Comparison of ENCODE assay signal across 8 cellular contexts in the genomic region with DNA sequence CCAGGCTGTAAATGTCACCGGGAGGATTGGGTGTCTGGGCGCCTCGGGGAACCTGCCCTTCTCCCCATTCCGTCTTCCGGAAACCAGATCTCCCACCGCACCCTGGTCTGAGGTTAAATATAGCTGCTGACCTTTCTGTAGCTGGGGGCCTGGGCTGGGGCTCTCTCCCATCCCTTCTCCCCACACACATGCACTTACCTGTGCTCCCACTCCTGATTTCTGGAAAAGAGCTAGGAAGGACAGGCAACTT. TPM values are rescaled to one million over a fixed set of nuclear protein-coding genes. Genes with fewer than 3 reads are reported as not detected.
DNase-seq lines count a peak whose midpoint lies in the region; ATAC-seq lines count a peak whose summit lies in the region.

No MANE protein-coding gene starts in this region.

- H3K4me3 Mint-ChIP-seq in activated CD4-positive, alpha-beta memory T cell treated with anti-CD3 and anti-CD28 coated beads for 36 hours: peak overlapping the region; percentile 96

- peaks cover 7% of the 10 kb centered on the region for H3K4me1 ChIP-seq in right cardiac atrium (ENCODE audit: control insufficient read depth, insufficient read depth, low read length)
- H3K4me1 ChIP-seq in skeletal muscle tissue (ENCODE audit: control insufficient read depth in 3 of 3, insufficient read depth in 3 of 3, low read length in 3 of 3): peaks cover 69 to 88% (median 76%) of the 10 kb centered on the region in 3 donors

- POLR2A ChIA-PET in activated CD4-positive, alpha-beta memory T cell treated with anti-CD3 and anti-CD28 coated beads for 36 hours (lab: Charles Lee): interaction anchor here (0.7 to 6.3 kb wide), 14 partner anchors 12 to 337 kb away, joined by 3 to 54 read pairs (median 12); partner anchors contain the start of genes CD4, CDCA3, COPS7A and IFFO1

- ATAC-seq in right cardiac atrium: no peak
- ATAC-seq in GM21528 (IDR thresholded peaks at IDR 0.05; ENCODE audit: low FRiP score, unreplicated experiment): no peak
- no peak for ATAC-seq in HG03469 (IDR thresholded peaks at IDR 0.05; ENCODE audit: unreplicated experiment)

- no peaks in the 10 kb centered on the region for H3K27me3 Mint-ChIP-seq in activated CD4-positive, alpha-beta memory T cell treated with anti-CD3 and anti-CD28 coated beads for 36 hours

- CTCF ChIA-PET in activated CD4-positive, alpha-beta memory T cell treated with anti-CD3 and anti-CD28 coated beads for 36 hours (lab: Charles Lee): interaction anchor here (0.8 to 2.9 kb wide), 10 partner anchors 16 to 337 kb away, joined by 3 to 11 read pairs (median 3); partner anchors contain the start of genes CD4 and MLF2

- H3K9ac ChIP-seq in skeletal muscle tissue (ENCODE audit: low read depth in 1 of 3, low read length in 3 of 3): peak overlapping the region; percentile 94 to 99 (median 98)

- H3K27ac ChIP-seq in right cardiac atrium (ENCODE audit: low read length): peak overlapping the region; percentile 97
- H3K27ac ChIP-seq in skeletal muscle tissue (ENCODE audit: low read depth, low read length): peak overlapping the region; percentile 97

- peak overlapping the region; percentile 100 for H3K27ac Mint-ChIP-seq in activated CD4-positive, alpha-beta memory T cell treated with anti-CD3 and anti-CD28 coated beads for 36 hours

- H3K36me3 ChIP-seq in H7 (replicated peaks; ENCODE audit: control insufficient read depth, insufficient read depth, low read length) (peaks cover 46% of the 10 kb centered on the region), skeletal muscle tissue (ENCODE audit: control insufficient read depth in 3 of 3, insufficient read depth in 3 of 3, low read length in 3 of 3) (peaks cover 35 to 51% (median 50%) of the 10 kb centered on the region in 3 donors)

- H3K27me3 ChIP-seq in H7 (ENCODE audit: control insufficient read depth, insufficient read depth, low read length) (no peaks in the 10 kb centered on the region), right cardiac atrium (ENCODE audit: control insufficient read depth, insufficient read depth) (no peaks in the 10 kb centered on the region), skeletal muscle tissue (ENCODE audit: control insufficient read depth in 3 of 3, insufficient read depth in 3 of 3, low read length in 3 of 3) (no peaks in the 10 kb centered on the region)

- H3K4me3 ChIP-seq in H7 (ENCODE audit: insufficient read depth, low read depth, low read length) (peak overlapping the region; percentile 100), right cardiac atrium (ENCODE audit: low read length) (peak overlapping the region; percentile 71), skeletal muscle tissue (ENCODE audit: low read length in 3 of 3) (peak overlapping the region; percentile 81 to 96 (median 96))

- WGBS in right cardiac atrium: 3% methylated on average over 6 of the region's 6 CpGs

- no peaks in the 10 kb centered on the region for H3K9me3 Mint-ChIP-seq in activated CD4-positive, alpha-beta memory T cell treated with anti-CD3 and anti-CD28 coated beads for 36 hours

- peaks cover 67% of the 10 kb centered on the region for H3K36me3 Mint-ChIP-seq in activated CD4-positive, alpha-beta memory T cell treated with anti-CD3 and anti-CD28 coated beads for 36 hours

- DNase-seq in H7 (peak; percentile 50), right cardiac atrium (no peak), NCI-H1092 (lab: John Stamatoyannopoulos, UW) (no peak)
- DNase-seq in activated CD4-positive, alpha-beta memory T cell treated with anti-CD3 and anti-CD28 coated beads for 36 hours: no peak
- no peak for DNase-seq in stimulated activated CD4-positive, alpha-beta T cell treated with anti-CD3 and anti-CD28 coated beads, Interleukin-4, amount 100 ng/mL, for 4 hours

- H3K9me3 ChIP-seq in right cardiac atrium (ENCODE audit: control insufficient read depth, low read length): no peaks in the 10 kb centered on the region
- no peaks in the 10 kb centered on the region for H3K9me3 ChIP-seq in skeletal muscle tissue (ENCODE audit: control insufficient read depth in 3 of 3, low read length in 3 of 3)

- H3K4me1 Mint-ChIP-seq in activated CD4-positive, alpha-beta memory T cell treated with anti-CD3 and anti-CD28 coated beads for 36 hours (ENCODE audit: low read depth): peaks cover 58% of the 10 kb centered on the region

- intact Hi-C loops in activated CD4-positive, alpha-beta memory T cell treated with anti-CD3 and anti-CD28 coated beads for 36 hours (cut with micrococcal nuclease): loop anchor here (1.0 to 2.0 kb wide), 6 partner anchors 21 to 317 kb away; partner anchors contain the start of genes CHD4, IFFO1 and USP5
- intact Hi-C loops in right cardiac atrium (cut with DNase I): loop anchor here in 3 of 4 donors (5.0 kb wide), 2 partner anchors 113 to 208 kb away; no protein-coding TSS in a partner anchor

RNA-seq across cellular contexts. Expression of gene GAPDH, which starts 1.3 kb away (rescaled TPM):
- total RNA-seq in H7 (2014; rRNA removed; shearing (Covaris generic)): 6,920 and 8,270 TPM in 2 replicates
- 1,000 to 10,000 TPM; 5,823 to 5,836 TPM for total RNA-seq in activated CD4-positive, alpha-beta memory T cell treated with anti-CD3 and anti-CD28 coated beads for 36 hours
- total RNA-seq in right cardiac atrium (1,000 to 10,000 TPM; 3,735 to 4,618 (median 3,904) TPM), skeletal muscle tissue (5,507 TPM)
- polyA plus RNA-seq in right cardiac atrium: 4,983 TPM

RNA-seq across cellular contexts. Expression of gene IFFO1, which starts 20.2 kb away (rescaled TPM):
- total RNA-seq in H7 (2014; rRNA removed; shearing (Covaris generic)): 15.1 and 18.2 TPM in 2 replicates
- total RNA-seq in activated CD4-positive, alpha-beta memory T cell treated with anti-CD3 and anti-CD28 coated beads for 36 hours: 10 to 100 TPM; 10.9 to 12.4 TPM
- total RNA-seq in right cardiac atrium (10 to 100 TPM; 15.1 to 23.6 (median 19.1) TPM), skeletal muscle tissue (8.9 TPM)
- 15.7 TPM for polyA plus RNA-seq in right cardiac atrium

RNA-seq across cellular contexts. Expression of gene NOP2, which starts 32.5 kb away (rescaled TPM):
- 64.2 and 68.8 TPM in 2 replicates for total RNA-seq in H7 (2014; rRNA removed; shearing (Covaris generic))
- total RNA-seq in activated CD4-positive, alpha-beta memory T cell treated with anti-CD3 and anti-CD28 coated beads for 36 hours: 10 to 100 TPM; 74.9 to 82.2 TPM
- 10 to 100 TPM; 15.1 to 27.5 (median 16.5) TPM for total RNA-seq in right cardiac atrium
- 9.6 TPM for polyA plus RNA-seq in right cardiac atrium
- 6.3 TPM for total RNA-seq in skeletal muscle tissue

RNA-seq across cellular contexts. Expression of gene NCAPD2, which starts 41.7 kb away (rescaled TPM):
- 104 and 113 TPM in 2 replicates for total RNA-seq in H7 (2014; rRNA removed; shearing (Covaris generic))
- total RNA-seq in activated CD4-positive, alpha-beta memory T cell treated with anti-CD3 and anti-CD28 coated beads for 36 hours: 100 to 1,000 TPM; 192 to 196 TPM
- total RNA-seq in right cardiac atrium (10 to 100 TPM; 13.5 to 16.8 (median 14.6) TPM), skeletal muscle tissue (23.0 TPM)
- 5.7 TPM for polyA plus RNA-seq in right cardiac atrium

RNA-seq across cellular contexts. Expression of gene MRPL51, which starts 42.6 kb away (rescaled TPM):
- 137 and 145 TPM in 2 replicates for total RNA-seq in H7 (2014; rRNA removed; shearing (Covaris generic))
- total RNA-seq in activated CD4-positive, alpha-beta memory T cell treated with anti-CD3 and anti-CD28 coated beads for 36 hours: 100 to 1,000 TPM; 289 to 312 TPM
- 100 to 1,000 TPM; 192 to 233 (median 213) TPM for total RNA-seq in right cardiac atrium
- polyA plus RNA-seq in right cardiac atrium: 180 TPM
- total RNA-seq in skeletal muscle tissue: 141 TPM
